In genomic region chr5:172283020-172283861, GRCh38 we compare ENCODE assay signal across 1 cellular context.
TF ChIP-seq lines count a peak whose summit lies in the region.

UBTD2 (minus strand) TSS chr5:172283764; CDS start chr5:172283665, 99 bp downstream.

TF ChIP-seq in HepG2, 621 proteins besides CTCF, POLR2A, EP300 and RAD21 (continued from another document and continues in another):
- TF ChIP-seq PRDM15 (CRISPR knock-in tag; IDR thresholded peaks at IDR 0.05) (0 out of 2 replicates have a peak, but pooled peaks have one; percentile 22), SATB2 (CRISPR knock-in tag; IDR thresholded peaks at IDR 0.05) (no peak), SMYD3 (CRISPR knock-in tag; IDR thresholded peaks at IDR 0.05) (0 out of 2 replicates have a peak, but pooled peaks have one; percentile 25), DBP (CRISPR knock-in tag; IDR thresholded peaks at IDR 0.05; ENCODE audit: not compliant biosample characterization) (no peak), ZNF83 (CRISPR knock-in tag; IDR thresholded peaks at IDR 0.05; ENCODE audit: borderline replicate concordance) (no peak), ZFX (CRISPR knock-in tag; IDR thresholded peaks at IDR 0.05; ENCODE audit: low read depth) (peak; percentile 83), MIXL1 (CRISPR knock-in tag; IDR thresholded peaks at IDR 0.05) (no peak), MAFG (CRISPR knock-in tag; IDR thresholded peaks at IDR 0.05) (no peak), BORCS8-MEF2B (CRISPR knock-in tag; IDR thresholded peaks at IDR 0.05) (no peak), ZSCAN5A (CRISPR knock-in tag; IDR thresholded peaks at IDR 0.05; ENCODE audit: borderline replicate concordance) (no peak), ZNF230 (CRISPR knock-in tag; IDR thresholded peaks at IDR 0.05) (0 out of 2 replicates have a peak, but pooled peaks have one; percentile 44), ZNF564 (CRISPR knock-in tag; IDR thresholded peaks at IDR 0.05) (no peak), THAP7 (CRISPR knock-in tag; IDR thresholded peaks at IDR 0.05) (no peak), ZNF543 (CRISPR knock-in tag; IDR thresholded peaks at IDR 0.05) (no peak), LCORL (IDR thresholded peaks at IDR 0.05) (no peak), LCORL (CRISPR knock-in tag; IDR thresholded peaks at IDR 0.05) (peak; percentile 34; the same call in 1 of the 2 replicates), RFX5 (IDR thresholded peaks at IDR 0.05; ENCODE audit: low read depth, low read length) (peak; percentile 91), ZNF33A (CRISPR knock-in tag; IDR thresholded peaks at IDR 0.05; ENCODE audit: borderline replicate concordance) (no peak), ZNF333 (CRISPR knock-in tag; IDR thresholded peaks at IDR 0.05; ENCODE audit: borderline replicate concordance) (peak; percentile 88; the same call in 1 of the 2 replicates), HNF1B (CRISPR knock-in tag; IDR thresholded peaks at IDR 0.05) (no peak), THAP11 (CRISPR knock-in tag; IDR thresholded peaks at IDR 0.05) (no peak; the same call in 1 of the 2 replicates), EHMT2 (IDR thresholded peaks at IDR 0.05; ENCODE audit: borderline replicate concordance, low read depth, low read length) (no peak), XBP1 (CRISPR knock-in tag; IDR thresholded peaks at IDR 0.05) (no peak), ZNF317 (CRISPR knock-in tag; IDR thresholded peaks at IDR 0.05) (0 out of 2 replicates have a peak, but pooled peaks have one; percentile 40), DPF2 (CRISPR knock-in tag; IDR thresholded peaks at IDR 0.05; ENCODE audit: borderline replicate concordance, low read depth) (no peak), DMAP1 (CRISPR knock-in tag; IDR thresholded peaks at IDR 0.05) (peak; percentile 68; the same call in 1 of the 2 replicates), ZNF674 (CRISPR knock-in tag; IDR thresholded peaks at IDR 0.05; ENCODE audit: low read depth) (no peak), ATF7-NPFF (CRISPR knock-in tag; IDR thresholded peaks at IDR 0.05; ENCODE audit: low read depth) (no peak), MXD3 (CRISPR knock-in tag; IDR thresholded peaks at IDR 0.05) (no peak; the same call in 1 of the 2 replicates), KDM5B (CRISPR knock-in tag; IDR thresholded peaks at IDR 0.05; ENCODE audit: borderline replicate concordance) (peak; percentile 68; the same call in 1 of the 2 replicates), ISL2 (CRISPR knock-in tag; IDR thresholded peaks at IDR 0.05) (no peak), CENPT (CRISPR knock-in tag; IDR thresholded peaks at IDR 0.05; ENCODE audit: low read depth) (no peak), ZNF121 (CRISPR knock-in tag; IDR thresholded peaks at IDR 0.05) (no peak), ZNF746 (CRISPR knock-in tag; IDR thresholded peaks at IDR 0.05) (no peak), CHD4 (IDR thresholded peaks at IDR 0.05; ENCODE audit: borderline replicate concordance, low read length) (no peak), ZNF235 (CRISPR knock-in tag; IDR thresholded peaks at IDR 0.05; ENCODE audit: borderline replicate concordance) (no peak), ZNF781 (CRISPR knock-in tag; IDR thresholded peaks at IDR 0.05; ENCODE audit: borderline replicate concordance, not compliant biosample characterization) (peak; percentile 29), ZNF496 (CRISPR knock-in tag; IDR thresholded peaks at IDR 0.05; ENCODE audit: insufficient replicate concordance) (no peak), ARID5B (CRISPR knock-in tag; IDR thresholded peaks at IDR 0.05) (no peak), RARA (CRISPR knock-in tag; IDR thresholded peaks at IDR 0.05) (no peak), TEAD3 (CRISPR knock-in tag; optimal IDR thresholded peaks at IDR 0.05; ENCODE audit: borderline replicate concordance) (no peak), ZNF225 (CRISPR knock-in tag; IDR thresholded peaks at IDR 0.05) (0 out of 2 replicates have a peak, but pooled peaks have one; percentile 47), SNAPC2 (CRISPR knock-in tag; IDR thresholded peaks at IDR 0.05) (no peak), E2F5 (CRISPR knock-in tag; conservative IDR thresholded peaks at IDR 0.05) (no peak), CBX2 (IDR thresholded peaks at IDR 0.05; ENCODE audit: low read depth, low read length) (no peak), CBX2 (CRISPR knock-in tag; IDR thresholded peaks at IDR 0.05; ENCODE audit: low read depth) (no peak), TAF15 (IDR thresholded peaks at IDR 0.05; ENCODE audit: low read depth, low read length, poor library complexity, severe bottlenecking) (peak; percentile 6), ZBTB7A (CRISPR knock-in tag; IDR thresholded peaks at IDR 0.05) (peak; percentile 43; the same call in 1 of the 2 replicates), MXD1 (CRISPR knock-in tag; IDR thresholded peaks at IDR 0.05) (no peak), ZNF704 (CRISPR knock-in tag; IDR thresholded peaks at IDR 0.05; ENCODE audit: borderline replicate concordance) (peak; percentile 47; the same call in 1 of the 2 replicates), KDM5A (IDR thresholded peaks at IDR 0.05; ENCODE audit: borderline replicate concordance, low read length) (no peak), TOPORS (CRISPR knock-in tag; IDR thresholded peaks at IDR 0.05) (no peak), BRD4 (CRISPR knock-in tag; IDR thresholded peaks at IDR 0.05) (no peak), ZEB1 (IDR thresholded peaks at IDR 0.05; ENCODE audit: insufficient replicate concordance, low read depth) (no peak), KDM1A (CRISPR knock-in tag; IDR thresholded peaks at IDR 0.05) (no peak), YY1 (IDR thresholded peaks at IDR 0.05; ENCODE audit: insufficient read depth, insufficient replicate concordance, low read depth, low read length) (peak; percentile 11), RBM22 (optimal IDR thresholded peaks at IDR 0.05; ENCODE audit: low read length) (no peak), TBP (CRISPR knock-in tag; IDR thresholded peaks at IDR 0.05) (no peak), ZNF350 (CRISPR knock-in tag; IDR thresholded peaks at IDR 0.05; ENCODE audit: borderline replicate concordance, low read depth) (0 out of 2 replicates have a peak, but pooled peaks have one; percentile 40), SPEN (CRISPR knock-in tag; IDR thresholded peaks at IDR 0.05; ENCODE audit: low read depth) (0 out of 2 replicates have a peak, but pooled peaks have one; percentile 27)
